Comparison of ENCODE assay signal across 24 cellular contexts in genomic region chr19:11246941-11247340, GRCh38. TPM values are rescaled to one million over a fixed set of nuclear protein-coding genes. Genes with fewer than 3 reads are reported as not detected.
DNase-seq lines count a peak whose midpoint lies in the region; ATAC-seq, FAIRE-seq and TF ChIP-seq lines count a peak whose summit lies in the region.
"Had no signal": no experiment of that assay in that cellular context is flagged by ENCODE, and none has a peak within 500 bp of the region (broad histone marks: within the 10 kb centered on the region; RNA-seq: fewer than 3 reads in every experiment).

No MANE protein-coding gene starts in this region.

- TF ChIP-seq RAD21 in K562 (CRISPR knock-in tag; conservative IDR thresholded peaks at IDR 0.05 in 1 of 2, IDR thresholded peaks at IDR 0.05 in 1 of 2) = no peak

- in situ Hi-C loops in K562 (cut with MboI) (no loop called here), HAP-1 (cut with MboI; ENCODE audit: low sequenced_read_pairs) (no loop called here)

- no peak overlapping the region for H3K27ac Mint-ChIP-seq in endothelial cell (ENCODE audit: unreplicated experiment)

- no peak overlapping the region for H3K4me3 ChIP-seq in K562
- no peak overlapping the region for H3K4me3 ChIP-seq in parathyroid adenoma (ENCODE audit: low read depth, low read length)
- no peak overlapping the region for H3K4me3 ChIP-seq in subcutaneous abdominal adipose tissue (ENCODE audit: low read depth in 1 of 5, low read length in 5 of 5)
- no peak overlapping the region for H3K4me3 ChIP-seq in HAP-1
- H3K4me3 ChIP-seq: SJSA1 had no signal

- DNase-seq in K562 (ENCODE audit: extremely low read depth in 1 of 4, low spot score in 3 of 4) (no peak), endothelial cell (ENCODE audit: low spot score) (no peak), COLO668 (lab: John Stamatoyannopoulos, UW; ENCODE audit: unreplicated experiment) (no peak), HAP-1 (ENCODE audit: low spot score in 2 of 2) (no peak), NCI-H187 (lab: John Stamatoyannopoulos, UW) (no peak)
- DNase-seq: ACHN; C1 segment of cervical spinal cord; CD8-positive, alpha-beta memory T cell; GOT3; NCI-H1417 treated with DMSO at 0.1 percent for 48 hours; NCI-H1930; NCI-H345; NCI-H524 treated with DMSO at 0.1 percent for 48 hours; PC-3 had no signal

- WGBS in K562 (ENCODE audit: insufficient coverage, low coverage, missing lambda C conversion rate) = 73% methylated on average over 8 of the region's 11 CpGs

- peaks cover 0 to 14% of the 10 kb centered on the region in 2 experiments; a peak in 2 of 5 replicates for H3K4me1 ChIP-seq in K562 (replicated peaks in 1 of 2; ENCODE audit: control insufficient read depth in 2 of 2, insufficient read depth in 2 of 2, low read length in 2 of 2)
- no peaks in the 10 kb centered on the region for H3K4me1 ChIP-seq in parathyroid adenoma
- peaks cover 6 to 42% (median 31%) of the 10 kb centered on the region in 5 donors for H3K4me1 ChIP-seq in subcutaneous abdominal adipose tissue (ENCODE audit: control insufficient read depth in 5 of 5, insufficient read depth in 5 of 5, low read length in 5 of 5)
- no peaks in the 10 kb centered on the region for H3K4me1 ChIP-seq in HAP-1
- H3K4me1 ChIP-seq: SJSA1 had no signal

- H3K4me3 Mint-ChIP-seq in endothelial cell (ENCODE audit: unreplicated experiment) = peak overlapping the region; percentile 70
- H3K4me3 Mint-ChIP-seq: CD8-positive, alpha-beta memory T cell had no signal

- no peaks in the 10 kb centered on the region for H3K79me2 ChIP-seq in K562 (ENCODE audit: control insufficient read depth, insufficient read depth, low read length)
- H3K79me2 ChIP-seq in parathyroid adenoma = no peaks in the 10 kb centered on the region

- POLR2A ChIA-PET in K562 (lab: Yijun Ruan, JAX) = no interaction called here

- no TSS peak for BruUV-seq in K562 (replicated peaks; lab: Mats Ljungman, UMichigan)

- H3K9me1 ChIP-seq in K562 (ENCODE audit: control insufficient read depth, insufficient read depth, low read length) = no peaks in the 10 kb centered on the region

- H3K27me3 Mint-ChIP-seq in endothelial cell (ENCODE audit: unreplicated experiment) = peaks cover 15% of the 10 kb centered on the region

- H3K4me2 ChIP-seq in K562 (ENCODE audit: insufficient read depth, low read length) = no peak overlapping the region
- no peak overlapping the region for H3K4me2 ChIP-seq in parathyroid adenoma (ENCODE audit: low read length)

- peaks cover 4% of the 10 kb centered on the region for H3K4me1 Mint-ChIP-seq in endothelial cell (ENCODE audit: unreplicated experiment)

- ATAC-seq in K562 = no peak
- ATAC-seq in GM21367 (IDR thresholded peaks at IDR 0.05; ENCODE audit: unreplicated experiment) = no peak
- ATAC-seq: PC-3 had no signal

- H3K36me3 ChIP-seq in K562 (ENCODE audit: control insufficient read depth, insufficient read depth, low read length) = peaks cover 18% of the 10 kb centered on the region; the same call in 2 of the 3 replicates
- no peaks in the 10 kb centered on the region for H3K36me3 ChIP-seq in parathyroid adenoma (ENCODE audit: control insufficient read depth, insufficient read depth, low read length)
- H3K36me3 ChIP-seq in subcutaneous abdominal adipose tissue (ENCODE audit: control insufficient read depth in 5 of 5, insufficient read depth in 5 of 5, low read length in 5 of 5) = peaks cover 2 to 64% (median 47%) of the 10 kb centered on the region in 5 donors
- peaks cover 1% of the 10 kb centered on the region; the same call in 1 of the 2 replicates for H3K36me3 ChIP-seq in HAP-1 (replicated peaks)

- no peaks in the 10 kb centered on the region for H3K9me3 ChIP-seq in K562 (replicated peaks; ENCODE audit: control insufficient read depth, insufficient read depth, low read depth, low read length)
- no peaks in the 10 kb centered on the region for H3K9me3 ChIP-seq in parathyroid adenoma (ENCODE audit: control insufficient read depth, low read length)
- H3K9me3 ChIP-seq in subcutaneous abdominal adipose tissue (ENCODE audit: control insufficient read depth in 5 of 5, low read length in 5 of 5) = no peaks in the 10 kb centered on the region
- no peaks in the 10 kb centered on the region for H3K9me3 ChIP-seq in HAP-1
- H3K9me3 ChIP-seq: SJSA1 had no signal

- H3K36me3 Mint-ChIP-seq in endothelial cell (ENCODE audit: low read depth, unreplicated experiment) = peaks cover 56% of the 10 kb centered on the region
- H3K36me3 Mint-ChIP-seq: CD8-positive, alpha-beta memory T cell had no signal

- no peaks in the 10 kb centered on the region for H3K9me3 Mint-ChIP-seq in endothelial cell (ENCODE audit: unreplicated experiment)
- H3K9me3 Mint-ChIP-seq: CD8-positive, alpha-beta memory T cell had no signal

- TF ChIP-seq CTCF in K562 (IDR thresholded peaks at IDR 0.05 in 2 of 3, conservative IDR thresholded peaks at IDR 0.05 in 1 of 3; ENCODE audit: insufficient read depth in 2 of 3, low read depth in 1 of 3, low read length in 3 of 3) (no peak), endothelial cell (IDR thresholded peaks at IDR 0.05; ENCODE audit: unreplicated experiment) (no peak), parathyroid adenoma (IDR thresholded peaks at IDR 0.05) (no peak)

- H3K9ac ChIP-seq in K562 (ENCODE audit: insufficient read depth in 1 of 2, low read depth in 2 of 2, low read length in 2 of 2) = no peak overlapping the region
- no peak overlapping the region for H3K9ac ChIP-seq in parathyroid adenoma
- no peak overlapping the region for H3K9ac ChIP-seq in subcutaneous abdominal adipose tissue (ENCODE audit: low read length in 5 of 5)

- no peaks in the 10 kb centered on the region for H3K27me3 ChIP-seq in K562 (ENCODE audit: control insufficient read depth in 2 of 2, insufficient read depth in 2 of 2, low read length in 2 of 2)
- H3K27me3 ChIP-seq in parathyroid adenoma (ENCODE audit: control insufficient read depth, insufficient read depth, low read length) = no peaks in the 10 kb centered on the region
- no peaks in the 10 kb centered on the region for H3K27me3 ChIP-seq in subcutaneous abdominal adipose tissue (ENCODE audit: control insufficient read depth in 5 of 5, insufficient read depth in 4 of 5, low read length in 5 of 5)
- no peaks in the 10 kb centered on the region for H3K27me3 ChIP-seq in HAP-1 (ENCODE audit: low read depth)
- H3K27me3 ChIP-seq: SJSA1 had no signal

- intact Hi-C loops in K562 (cut with micrococcal nuclease) = no loop called here

- TF ChIP-seq POLR2A in K562 (conservative IDR thresholded peaks at IDR 0.05) = no peak

- CTCF ChIA-PET in K562 (lab: Yijun Ruan, JAX; ENCODE audit: low intra/inter-chr PET ratio) = no interaction called here

- no peak for FAIRE-seq in K562 (lab: Jason Lieb, UNC)
- FAIRE-seq: D721Med, GM12892, GM18507 had no signal

- no peak overlapping the region for H3K27ac ChIP-seq in K562 (ENCODE audit: extremely low read depth, low read depth, low read length)
- peak overlapping the region; percentile 49 for H3K27ac ChIP-seq in parathyroid adenoma
- H3K27ac ChIP-seq in subcutaneous abdominal adipose tissue (ENCODE audit: low read depth, low read length) = peak overlapping the region; percentile 65
- H3K27ac ChIP-seq: HL-60, SJSA1 had no signal

- H2AFZ ChIP-seq in K562 (ENCODE audit: low read depth, low read length) = no peak overlapping the region
- no peak overlapping the region for H2AFZ ChIP-seq in parathyroid adenoma

- no peak for TF ChIP-seq EP300 in K562 (IDR thresholded peaks at IDR 0.05; ENCODE audit: low read length)

- H4K20me1 ChIP-seq in K562 (replicated peaks; ENCODE audit: control insufficient read depth, insufficient read depth, low read length) = no peaks in the 10 kb centered on the region

RNA-seq across cellular contexts. Expression of gene ANGPTL8, which starts 7.5 kb away (rescaled TPM):
- total RNA-seq in K562 (2011; cell fraction: chromatin; rRNA removed; ENCODE audit: low replicate concordance) = not detected in 2 replicates
- not detected in 2 replicates for total RNA-seq in K562 (2011; cell fraction: nucleolus; rRNA removed)
- not detected in 2 replicates for total RNA-seq in K562 (2011; cell fraction: nucleoplasm; rRNA removed)
- not detected in 2 replicates for total RNA-seq in K562 (2014; rRNA removed)
- total RNA-seq in K562 (2014; rRNA removed; fragmentation: Illumina TruSeq; extraction: Trizol) = not detected in 2 replicates
- total RNA-seq in K562 (2015; rRNA removed; fragmentation: Illumina TruSeq; extraction: Trizol) = not detected in 2 replicates
- not detected in 2 replicates for total RNA-seq in K562 (2021)
- not detected in 2 replicates for polyA plus RNA-seq in K562 (2011; rRNA removed)
- polyA plus RNA-seq in K562 (2011; cell fraction: cytosol; rRNA removed) = not detected in 2 replicates
- not detected in 2 replicates for polyA plus RNA-seq in K562 (2011; cell fraction: nucleus; rRNA removed)
- polyA plus RNA-seq in K562 (2012) = not detected in 2 replicates
- not detected in 2 replicates for polyA plus RNA-seq in K562 (2014; fragmentation: Illumina TruSeq; extraction: Trizol)
- polyA plus RNA-seq in K562 (2014; fragmentation: Nextera tagmentation; extraction: Ambion mirVana) = not detected
- polyA plus RNA-seq in K562 (2014; rRNA removed) = not detected in 2 replicates
- not detected in 2 replicates for polyA minus RNA-seq in K562 (2011; rRNA and poly(A)+ RNA removed)
- polyA minus RNA-seq in K562 (2011; cell fraction: cytosol; rRNA and poly(A)+ RNA removed) = not detected in 2 replicates
- not detected in 2 replicates for polyA minus RNA-seq in K562 (2011; cell fraction: nucleus; rRNA and poly(A)+ RNA removed)
- total RNA-seq in endothelial cell (ENCODE audit: unreplicated experiment) = not detected
- total RNA-seq: CD8-positive, alpha-beta memory T cell; HT1080; M059J; PC-3 had no signal
- polyA plus RNA-seq: CD8-positive, alpha-beta memory T cell had no signal

RNA-seq across cellular contexts. Expression of gene DOCK6, which starts 15.4 kb away (rescaled TPM):
- total RNA-seq in K562 (2011; cell fraction: chromatin; rRNA removed; ENCODE audit: low replicate concordance) = 79.9 and 184 TPM in 2 replicates
- total RNA-seq in K562 (2011; cell fraction: nucleolus; rRNA removed) = 88.2 and 89.2 TPM in 2 replicates
- 65.6 and 76.9 TPM in 2 replicates for total RNA-seq in K562 (2011; cell fraction: nucleoplasm; rRNA removed)
- total RNA-seq in K562 (2014; rRNA removed) (3.8 and 5.7 TPM in 2 replicates), K562 (2014; rRNA removed; fragmentation: Illumina TruSeq; extraction: Trizol) (2.0 and 2.4 TPM in 2 replicates), K562 (2015; rRNA removed; fragmentation: Illumina TruSeq; extraction: Trizol) (1.9 and 2.3 TPM in 2 replicates), K562 (2021) (19.3 and 20.2 TPM in 2 replicates), endothelial cell (ENCODE audit: unreplicated experiment) (411 TPM)
- polyA plus RNA-seq in K562 (2011; rRNA removed) (7.0 and 14.5 TPM in 2 replicates), K562 (2014; fragmentation: Illumina TruSeq; extraction: Trizol) (4.4 and 7.3 TPM in 2 replicates), K562 (2014; fragmentation: Nextera tagmentation; extraction: Ambion mirVana) (under 1 TPM; 0.35 to 0.46 TPM), K562 (2014; rRNA removed) (10.0 and 11.8 TPM in 2 replicates)
- 8.0 and 14.5 TPM in 2 replicates for polyA plus RNA-seq in K562 (2011; cell fraction: cytosol; rRNA removed)
- polyA plus RNA-seq in K562 (2011; cell fraction: nucleus; rRNA removed) = 78.6 and 79.9 TPM in 2 replicates
- 7.9 and 22.7 TPM in 2 replicates for polyA plus RNA-seq in K562 (2012)
- 5.3 and 5.8 TPM in 2 replicates for polyA minus RNA-seq in K562 (2011; rRNA and poly(A)+ RNA removed)
- 8.8 and 17.8 TPM in 2 replicates for polyA minus RNA-seq in K562 (2011; cell fraction: cytosol; rRNA and poly(A)+ RNA removed)
- polyA minus RNA-seq in K562 (2011; cell fraction: nucleus; rRNA and poly(A)+ RNA removed) = 15.8 and 20.2 TPM in 2 replicates

RNA-seq across cellular contexts. Expression of gene TSPAN16, which starts 49.0 kb away (rescaled TPM):
- not detected in 2 replicates for total RNA-seq in K562 (2011; cell fraction: chromatin; rRNA removed; ENCODE audit: low replicate concordance)
- not detected in 2 replicates for total RNA-seq in K562 (2011; cell fraction: nucleolus; rRNA removed)
- not detected in 2 replicates for total RNA-seq in K562 (2011; cell fraction: nucleoplasm; rRNA removed)
- total RNA-seq in K562 (2014; rRNA removed) (not detected in 2 replicates), K562 (2014; rRNA removed; fragmentation: Illumina TruSeq; extraction: Trizol) (not detected in 2 replicates), K562 (2015; rRNA removed; fragmentation: Illumina TruSeq; extraction: Trizol) (not detected in 2 replicates), K562 (2021) (not detected in 2 replicates), endothelial cell (ENCODE audit: unreplicated experiment) (not detected)
- polyA plus RNA-seq in K562 (2011; rRNA removed) (not detected in 2 replicates), K562 (2014; fragmentation: Illumina TruSeq; extraction: Trizol) (not detected in 2 replicates), K562 (2014; fragmentation: Nextera tagmentation; extraction: Ambion mirVana) (not detected), K562 (2014; rRNA removed) (not detected in 2 replicates)
- not detected in 2 replicates for polyA plus RNA-seq in K562 (2011; cell fraction: cytosol; rRNA removed)
- not detected in 2 replicates for polyA plus RNA-seq in K562 (2011; cell fraction: nucleus; rRNA removed)
- not detected in 2 replicates for polyA plus RNA-seq in K562 (2012)
- polyA minus RNA-seq in K562 (2011; rRNA and poly(A)+ RNA removed) = not detected in 2 replicates
- polyA minus RNA-seq in K562 (2011; cell fraction: cytosol; rRNA and poly(A)+ RNA removed) = not detected in 2 replicates
- polyA minus RNA-seq in K562 (2011; cell fraction: nucleus; rRNA and poly(A)+ RNA removed) = not detected in 2 replicates
- total RNA-seq: CD8-positive, alpha-beta memory T cell; HT1080; M059J; PC-3 had no signal
- polyA plus RNA-seq: CD8-positive, alpha-beta memory T cell had no signal

RNA-seq across cellular contexts. Expression of gene KANK2, which starts 49.6 kb away (rescaled TPM):
- total RNA-seq in K562 (2011; cell fraction: chromatin; rRNA removed; ENCODE audit: low replicate concordance) = 29.2 and 60.7 TPM in 2 replicates
- total RNA-seq in K562 (2011; cell fraction: nucleolus; rRNA removed) = 29.0 and 31.2 TPM in 2 replicates
- total RNA-seq in K562 (2011; cell fraction: nucleoplasm; rRNA removed) = 30.1 and 39.5 TPM in 2 replicates
- total RNA-seq in K562 (2014; rRNA removed) = 32.2 and 41.2 TPM in 2 replicates
- total RNA-seq in K562 (2014; rRNA removed; fragmentation: Illumina TruSeq; extraction: Trizol) = 12.7 and 13.9 TPM in 2 replicates
- 19.8 and 21.3 TPM in 2 replicates for total RNA-seq in K562 (2015; rRNA removed; fragmentation: Illumina TruSeq; extraction: Trizol)
- total RNA-seq in K562 (2021) = 36.0 and 37.5 TPM in 2 replicates
- 10.8 and 13.5 TPM in 2 replicates for polyA plus RNA-seq in K562 (2011; rRNA removed)
- polyA plus RNA-seq in K562 (2011; cell fraction: cytosol; rRNA removed) = 9.4 and 26.1 TPM in 2 replicates
- 15.1 and 27.0 TPM in 2 replicates for polyA plus RNA-seq in K562 (2011; cell fraction: nucleus; rRNA removed)
- polyA plus RNA-seq in K562 (2012) = 30.1 and 49.8 TPM in 2 replicates
- polyA plus RNA-seq in K562 (2014; fragmentation: Illumina TruSeq; extraction: Trizol) = 47.7 and 47.8 TPM in 2 replicates
- 1 to 10 TPM; 4.4 to 5.6 TPM for polyA plus RNA-seq in K562 (2014; fragmentation: Nextera tagmentation; extraction: Ambion mirVana)
- polyA plus RNA-seq in K562 (2014; rRNA removed) = 17.4 and 24.6 TPM in 2 replicates
- polyA minus RNA-seq in K562 (2011; rRNA and poly(A)+ RNA removed) = 7.2 and 12.8 TPM in 2 replicates
- 18.5 and 26.0 TPM in 2 replicates for polyA minus RNA-seq in K562 (2011; cell fraction: cytosol; rRNA and poly(A)+ RNA removed)
- polyA minus RNA-seq in K562 (2011; cell fraction: nucleus; rRNA and poly(A)+ RNA removed) = 6.7 and 6.9 TPM in 2 replicates
- 103 TPM for total RNA-seq in endothelial cell (ENCODE audit: unreplicated experiment)
